ENCODE assay signal across 7 cellular contexts in genomic region chr3:149086232-149086988, GRCh38.
A peak's percentile ranks its signal among the peaks of the same experiment; 100 is the strongest.
DNase-seq lines count a peak whose midpoint lies in the region; ATAC-seq lines count a peak whose summit lies in the region.

TSS of gene HLTF (minus strand) at chr3:149086533. CDS start at chr3:149086336, 197 bp downstream.

- H3K4me3 ChIP-seq in iPS-11a (ENCODE audit: low read depth, low read length) (peak within 1 kb of the TSS; percentile 73), skeletal muscle cell (ENCODE audit: low read depth, low read length) (peak within 1 kb of the TSS; percentile 85)

- DNase-seq in NCI-H2107 treated with DMSO at 0.1 percent for 48 hours (lab: John Stamatoyannopoulos, UW; ENCODE audit: unreplicated experiment) (peak; percentile 18), UCSD-AML1 (lab: John Stamatoyannopoulos, UW; ENCODE audit: unreplicated experiment) (peak; percentile 91), brain pericyte (ENCODE audit: low read depth, low spot score) (peak; percentile 89), skeletal muscle cell (ENCODE audit: low read depth) (peak; percentile 97)

- peak; percentile 98 for ATAC-seq in GM18517 (IDR thresholded peaks at IDR 0.05; ENCODE audit: unreplicated experiment)
- peak; percentile 99 for ATAC-seq in HG03045 (IDR thresholded peaks at IDR 0.05; ENCODE audit: unreplicated experiment)

Comparison
In these comparisons a context has a peak if more than half of its experiments do, and no peak if none do; other contexts are left out.
1. Peak in every context shown above with its lines: DNase-seq, ATAC-seq and H3K4me3 ChIP-seq.
2. DNase-seq: peak in every context shown above with its lines; median percentile 97 in skeletal muscle cell; 91 in UCSD-AML1; 89 in brain pericyte; 18 in NCI-H2107 treated with DMSO at 0.1 percent for 48 hours.